In genomic region chr22:50185384-50186087, GRCh38 we compare ENCODE assay signal across 8 cellular contexts. TPM values are rescaled to one million over a fixed set of nuclear protein-coding genes. Genes with fewer than 3 reads are reported as not detected.
DNase-seq lines count a peak whose midpoint lies in the region; ATAC-seq, FAIRE-seq and TF ChIP-seq lines count a peak whose summit lies in the region.

Gene TRABD (plus strand): TSS chr22:50185913. CDS start chr22:50193061, 7,148 bp downstream.

- intact Hi-C loops in Right ventricle myocardium superior (cut with DNase I): no loop called here
- intact Hi-C loops in pancreas (cut with DNase I): no loop called here

- no peak for TF ChIP-seq CTCF in pancreas (IDR thresholded peaks at IDR 0.05)

- H3K4me1 Mint-ChIP-seq in T-cell: peaks cover 16 to 38% (median 35%) of the 10 kb centered on the region in 3 donors
- H3K4me1 Mint-ChIP-seq in activated naive CD8-positive, alpha-beta T cell treated with anti-CD3 and anti-CD28 coated beads, Interleukin-2, amount 50 U/mL, for 24 hours: peaks cover 36% of the 10 kb centered on the region

- CTCF ChIA-PET in T-cell (lab: Charles Lee): no interaction called here

- POLR2A ChIA-PET in T-cell (lab: Charles Lee): no interaction called here

- no peaks in the 10 kb centered on the region for H3K36me3 ChIP-seq in pancreas
- H3K36me3 ChIP-seq in thymus (ENCODE audit: control insufficient read depth, insufficient read depth): no peaks in the 10 kb centered on the region

- 2% methylated on average over 50 to 78 of the region's 90 CpGs for WGBS in pancreas, 2 donors
- WGBS in thymus: 3% methylated on average over 85 of the region's 90 CpGs

- H3K27me3 Mint-ChIP-seq in T-cell: no peaks in the 10 kb centered on the region
- no peaks in the 10 kb centered on the region for H3K27me3 Mint-ChIP-seq in activated naive CD8-positive, alpha-beta T cell treated with anti-CD3 and anti-CD28 coated beads, Interleukin-2, amount 50 U/mL, for 24 hours

- FAIRE-seq in pancreas (lab: Jason Lieb, UNC): no peak

- peak within 1 kb of the TSS; percentile 86 to 95 (median 89) for H3K4me3 Mint-ChIP-seq in T-cell
- peak within 1 kb of the TSS; percentile 95 for H3K4me3 Mint-ChIP-seq in activated naive CD8-positive, alpha-beta T cell treated with anti-CD3 and anti-CD28 coated beads, Interleukin-2, amount 50 U/mL, for 24 hours

- no peaks in the 10 kb centered on the region for H3K36me3 Mint-ChIP-seq in T-cell
- peaks cover 4% of the 10 kb centered on the region for H3K36me3 Mint-ChIP-seq in activated naive CD8-positive, alpha-beta T cell treated with anti-CD3 and anti-CD28 coated beads, Interleukin-2, amount 50 U/mL, for 24 hours (ENCODE audit: low read depth)

- H3K9me3 Mint-ChIP-seq in T-cell: no peaks in the 10 kb centered on the region
- H3K9me3 Mint-ChIP-seq in activated naive CD8-positive, alpha-beta T cell treated with anti-CD3 and anti-CD28 coated beads, Interleukin-2, amount 50 U/mL, for 24 hours: no peaks in the 10 kb centered on the region

- H3K4me1 ChIP-seq in pancreas (peaks cover 31 to 38% (median 35%) of the 10 kb centered on the region in 3 donors), thymus (ENCODE audit: control insufficient read depth, insufficient read depth, low read length) (peaks cover 24% of the 10 kb centered on the region)

- H3K4me3 ChIP-seq in pancreas (peak within 1 kb of the TSS; percentile 60 to 83 (median 72)), thymus (ENCODE audit: low read length) (peak within 1 kb of the TSS; percentile 76)

- H3K27ac ChIP-seq in pancreas: peak within 1 kb of the TSS; percentile 37 to 71 (median 57)
- H3K27ac ChIP-seq in thymus (ENCODE audit: low read depth): peak within 1 kb of the TSS; percentile 19

- H3K27ac Mint-ChIP-seq in T-cell: peak within 1 kb of the TSS; percentile 93 to 94
- H3K27ac Mint-ChIP-seq in activated naive CD8-positive, alpha-beta T cell treated with anti-CD3 and anti-CD28 coated beads, Interleukin-2, amount 50 U/mL, for 24 hours: peak within 1 kb of the TSS; percentile 96

- DNase-seq in Ammon's horn (ENCODE audit: low spot score): peak; percentile 93
- peak; percentile 75 for DNase-seq in M059J (ENCODE audit: low read depth)
- DNase-seq in T-cell: peak; percentile 74 to 91 (median 84)
- peak; percentile 91 for DNase-seq in activated naive CD8-positive, alpha-beta T cell treated with anti-CD3 and anti-CD28 coated beads, Interleukin-2, amount 50 U/mL, for 24 hours
- peak; percentile 93 for DNase-seq in Right ventricle myocardium superior
- peak; percentile 87 to 96 (median 92) for DNase-seq in pancreas

- H3K27me3 ChIP-seq in pancreas (no peaks in the 10 kb centered on the region), thymus (ENCODE audit: control insufficient read depth, insufficient read depth) (peaks cover 13% of the 10 kb centered on the region)

- ATAC-seq in GM19372 (IDR thresholded peaks at IDR 0.05; ENCODE audit: low read depth, unreplicated experiment) (peak; percentile 39), T-cell (replicated peaks in 1 of 4) (peak; percentile 74 to 83 (median 77)), Right ventricle myocardium superior (ENCODE audit: poor library complexity) (peak; percentile 83), pancreas (peak; percentile 64 to 83 (median 69))
- peak; percentile 75 for ATAC-seq in activated naive CD8-positive, alpha-beta T cell treated with anti-CD3 and anti-CD28 coated beads, Interleukin-2, amount 50 U/mL, for 24 hours

- H3K9me3 ChIP-seq in pancreas: no peaks in the 10 kb centered on the region
- H3K9me3 ChIP-seq in thymus (ENCODE audit: control insufficient read depth): no peaks in the 10 kb centered on the region

RNA-seq across cellular contexts. Expression of gene TRABD, which starts in this region (rescaled TPM):
- total RNA-seq in M059J (2014; rRNA removed; shearing (Covaris generic)): 9.7 and 15.1 TPM in 2 replicates
- total RNA-seq in T-cell (100 to 1,000 TPM; 116 to 213 (median 175) TPM), Right ventricle myocardium superior (22.0 TPM), pancreas (10 to 100 TPM; 25.9 to 64.1 (median 48.6) TPM)
- polyA plus RNA-seq in pancreas (100 to 1,000 TPM; 104 to 107 TPM), thymus (102 TPM)

Comparison
In these comparisons a context has a peak if more than half of its experiments do, and no peak if none do; other contexts are left out.
1. Peak in every context shown above with its lines: DNase-seq, ATAC-seq, H3K4me3 ChIP-seq and H3K27ac ChIP-seq.